Comparison of ENCODE assay signal across 8 cellular contexts in genomic region chr11:64923944-64924909, GRCh38. TPM values are rescaled to one million over a fixed set of nuclear protein-coding genes. Genes with fewer than 3 reads are reported as not detected.
A peak's percentile ranks its signal among the peaks of the same experiment; 100 is the strongest.
DNase-seq lines count a peak whose midpoint lies in the region; ATAC-seq and TF ChIP-seq lines count a peak whose summit lies in the region.

Gene PPP2R5B (plus strand): TSS chr11:64924689. CDS start chr11:64925735, 1,046 bp downstream.

- H3K27ac Mint-ChIP-seq in central memory CD8-positive, alpha-beta T cell (ENCODE audit: low read depth), result peak within 1 kb of the TSS; percentile 97

- no peaks in the 10 kb centered on the region for H3K27me3 ChIP-seq in spleen (replicated peaks in 1 of 7)

- peak within 1 kb of the TSS; percentile 85 to 97 (median 90) for H3K27ac ChIP-seq in spleen

- intact Hi-C loops in spleen (cut with DNase I; ENCODE audit: low total_unique reads), result no loop called here

- H3K9me3 Mint-ChIP-seq in central memory CD8-positive, alpha-beta T cell, result no peaks in the 10 kb centered on the region

- peak in 2 of 3 donors; percentile 63 to 64 for TF ChIP-seq POLR2A in spleen (IDR thresholded peaks at IDR 0.05)

- peaks cover 25% of the 10 kb centered on the region for H3K4me1 Mint-ChIP-seq in central memory CD8-positive, alpha-beta T cell

- no peaks in the 10 kb centered on the region for H3K27me3 Mint-ChIP-seq in central memory CD8-positive, alpha-beta T cell

- H3K36me3 ChIP-seq in spleen, result peaks cover 0 to 30% (median 12%) of the 10 kb centered on the region in 6 donors

- WGBS in spleen, 5 donors, result 1 to 2% (median 2%) methylated on average over 36 to 47 of the region's 47 CpGs

- peak within 1 kb of the TSS; percentile 98 for H3K4me3 Mint-ChIP-seq in central memory CD8-positive, alpha-beta T cell

- TF ChIP-seq CTCF in spleen (IDR thresholded peaks at IDR 0.05 in 8 of 11, conservative IDR thresholded peaks at IDR 0.05 in 3 of 11), result peak in 4 of 11 experiments; percentile 15 to 27 (median 18)

- peaks cover 7% of the 10 kb centered on the region for H3K36me3 Mint-ChIP-seq in central memory CD8-positive, alpha-beta T cell (ENCODE audit: insufficient read depth)

- no peaks in the 10 kb centered on the region for H3K9me3 ChIP-seq in spleen

- H3K4me1 ChIP-seq in spleen, result peaks cover 11 to 42% (median 32%) of the 10 kb centered on the region in 6 donors

- peak; percentile 85 for ATAC-seq in GM19043 (IDR thresholded peaks at IDR 0.05; ENCODE audit: low read depth, unreplicated experiment)
- ATAC-seq in HG03378 (IDR thresholded peaks at IDR 0.05; ENCODE audit: unreplicated experiment), result peak; percentile 73
- peak; percentile 96 to 97 for ATAC-seq in activated CD4-positive, CD25-positive, alpha-beta regulatory T cell treated with anti-CD3 and anti-CD28 coated beads, Interleukin-2, amount 50 U/mL, for 24 hours
- ATAC-seq in central memory CD8-positive, alpha-beta T cell (replicated peaks; ENCODE audit: extremely low read depth, poor library complexity, severe bottlenecking), result peak; percentile 97

- DNase-seq in AG08396 (ENCODE audit: low spot score) (peak; percentile 97), NCI-H446 treated with DMSO at 0.1 percent for 48 hours (lab: John Stamatoyannopoulos, UW) (peak; percentile 89), iris pigment epithelial cell (ENCODE audit: low read depth) (peak; percentile 95), spleen (peak; percentile 98)
- peak; percentile 81 to 83 for DNase-seq in central memory CD8-positive, alpha-beta T cell (ENCODE audit: low spot score in 2 of 2)

- peak within 1 kb of the TSS; percentile 70 to 99 (median 89) for H3K4me3 ChIP-seq in spleen

RNA-seq across cellular contexts. Expression of gene PPP2R5B, which starts in this region (rescaled TPM):
- 10 to 100 TPM; 21.9 to 45.1 (median 30.4) TPM for total RNA-seq in spleen
- polyA plus RNA-seq in spleen, result 10 to 100 TPM; 10.8 to 25.4 (median 15.2) TPM

Comparison
In these comparisons a context has a peak if more than half of its experiments do, and no peak if none do; other contexts are left out.
1. Peak in every context shown above with its lines: DNase-seq, ATAC-seq, H3K4me3 ChIP-seq and H3K27ac ChIP-seq.